In genomic region chr5:149177339-149177843, GRCh38 we compare ENCODE assay signal across 31 cellular contexts. TPM values are rescaled to one million over a fixed set of nuclear protein-coding genes. Genes with fewer than 3 reads are reported as not detected.
"Had no signal": no experiment of that assay in that cellular context is flagged by ENCODE, and none has a peak within 500 bp of the region (broad histone marks: within the 10 kb centered on the region; RNA-seq: fewer than 3 reads in every experiment).

No MANE protein-coding gene starts in this region.

- H3K9me3 ChIP-seq: ascending aorta, SJCRH30 had no signal

- H3K4me3 ChIP-seq: ascending aorta, cardiac muscle cell, K562, PC-9, SJCRH30, SK-N-MC had no signal

- H3K27me3 ChIP-seq: ascending aorta, SJCRH30 had no signal

- ATAC-seq: activated CD8-positive, alpha-beta T cell treated with anti-CD3 and anti-CD28 coated beads for 36 hours; K562 had no signal

- H3K27ac Mint-ChIP-seq: activated CD8-positive, alpha-beta T cell treated with anti-CD3 and anti-CD28 coated beads for 36 hours; activated naive CD4-positive, alpha-beta T cell treated with anti-CD3 and anti-CD28 coated beads, Interleukin-2, amount 50 U/mL, for 24 hours; activated naive CD8-positive, alpha-beta T cell treated with anti-CD3 and anti-CD28 coated beads, Interleukin-2, amount 10 ng/mL, durations not matched to agents 7 days and 5 days; activated T-cell treated with anti-CD3 and anti-CD28 coated beads, Interleukin-2, amount 50 U/mL, for 24 hours; activated T-helper 2 cell treated with anti-CD3 and anti-CD28 coated beads, Interferon-gamma antibody, Interleukin-2, Interleukin-4, amounts not matched to agents 10 μg/mL and 5 μg/mL and 100 μg/mL, durations not matched to agents 14 hours and 24 hours and 36 hours had no signal

- H3K4me1 ChIP-seq: SJCRH30 had no signal

- H3K9me3 Mint-ChIP-seq: activated CD8-positive, alpha-beta T cell treated with anti-CD3 and anti-CD28 coated beads for 36 hours; activated naive CD4-positive, alpha-beta T cell treated with anti-CD3 and anti-CD28 coated beads, Interleukin-2, amount 50 U/mL, for 24 hours; activated naive CD8-positive, alpha-beta T cell treated with anti-CD3 and anti-CD28 coated beads, Interleukin-2, amount 10 ng/mL, durations not matched to agents 7 days and 5 days; activated T-cell treated with anti-CD3 and anti-CD28 coated beads, Interleukin-2, amount 50 U/mL, for 24 hours; activated T-helper 2 cell treated with anti-CD3 and anti-CD28 coated beads, Interferon-gamma antibody, Interleukin-2, Interleukin-4, amounts not matched to agents 10 μg/mL and 5 μg/mL and 100 μg/mL, durations not matched to agents 14 hours and 24 hours and 36 hours had no signal

- H3K4me3 Mint-ChIP-seq: activated CD8-positive, alpha-beta T cell treated with anti-CD3 and anti-CD28 coated beads for 36 hours; activated naive CD4-positive, alpha-beta T cell treated with anti-CD3 and anti-CD28 coated beads, Interleukin-2, amount 50 U/mL, for 24 hours; activated naive CD8-positive, alpha-beta T cell treated with anti-CD3 and anti-CD28 coated beads, Interleukin-2, amount 10 ng/mL, durations not matched to agents 7 days and 5 days; activated T-cell treated with anti-CD3 and anti-CD28 coated beads, Interleukin-2, amount 50 U/mL, for 24 hours had no signal

- H3K4me1 Mint-ChIP-seq: activated naive CD4-positive, alpha-beta T cell treated with anti-CD3 and anti-CD28 coated beads, Interleukin-2, amount 50 U/mL, for 24 hours; activated naive CD8-positive, alpha-beta T cell treated with anti-CD3 and anti-CD28 coated beads, Interleukin-2, amount 10 ng/mL, durations not matched to agents 7 days and 5 days had no signal

- H3K36me3 ChIP-seq: ascending aorta, cardiac muscle cell, SJCRH30, WERI-Rb-1 had no signal

- DNase-seq: activated CD4-positive, alpha-beta T cell treated with anti-CD3 and anti-CD28 coated beads for 1 hour; activated CD4-positive, alpha-beta T cell treated with anti-CD3 and anti-CD28 coated beads for 48 hours; activated CD4-positive, CD25-positive, alpha-beta regulatory T cell; activated CD8-positive, alpha-beta T cell treated with anti-CD3 and anti-CD28 coated beads for 36 hours; activated gamma-delta T cell; activated naive CD4-positive, alpha-beta T cell treated with Interleukin-2 at 50 U/mL for 16 hours; activated naive CD8-positive, alpha-beta T cell treated with anti-CD3 and anti-CD28 coated beads, Interleukin-2, amount 10 ng/mL, durations not matched to agents 7 days and 5 days; activated T-cell treated with anti-CD3 and anti-CD28 coated beads, Interleukin-2, amount 50 U/mL, for 24 hours; amygdala; NCI-H1092 treated with DMSO at 0.1 percent for 48 hours; NCI-H146; NCI-H187; NCI-H2029 treated with DMSO at 0.1 percent for 48 hours; NCI-H526; NCI-H748 treated with DMSO at 0.1 percent for 48 hours; NK-92 treated with Interleukin-12 subunit alpha and Interleukin-12 subunit beta, amount 100 ng/mL, for 24 hours; PC-9; SHP77; SJCRH30; T1000; WERI-Rb-1 had no signal

- H3K27ac ChIP-seq: ascending aorta, cardiac muscle cell, PC-9, RWPE1, SJCRH30, SK-N-MC, WERI-Rb-1 had no signal

RNA-seq across cellular contexts. Expression of gene ABLIM3, which starts 36.1 kb away (rescaled TPM):
- total RNA-seq: activated CD8-positive, alpha-beta memory T cell treated with anti-CD3 and anti-CD28 coated beads for 36 hours; activated CD8-positive, alpha-beta T cell treated with anti-CD3 and anti-CD28 coated beads for 36 hours; activated naive CD8-positive, alpha-beta T cell treated with anti-CD3 and anti-CD28 coated beads, Interleukin-2, amount 10 ng/mL, durations not matched to agents 7 days and 5 days; activated T-helper 2 cell treated with anti-CD3 and anti-CD28 coated beads, Interferon-gamma antibody, Interleukin-2, Interleukin-4, amounts not matched to agents 10 μg/mL and 5 μg/mL and 100 μg/mL, durations not matched to agents 14 hours and 24 hours and 36 hours; T-helper 1 cell treated with Interleukin-12 subunit alpha and Interleukin-12 subunit beta and Interleukin-4 antibody, amounts not matched to agents 30 ng/mL and 1 ng/mL, for 36 hours; T-helper 2 cell treated with Interferon-gamma antibody and Interleukin-4, amounts not matched to agents 100 ng/mL and 5 ng/mL, for 36 hours had no signal
